Comparison of ENCODE assay signal across 10 cellular contexts in genomic region chr7:128344431-128344774, GRCh38. TPM values are rescaled to one million over a fixed set of nuclear protein-coding genes. Genes with fewer than 3 reads are reported as not detected.
DNase-seq lines count a peak whose midpoint lies in the region; ATAC-seq and TF ChIP-seq lines count a peak whose summit lies in the region.
"Had no signal": no experiment of that assay in that cellular context is flagged by ENCODE, and none has a peak within 500 bp of the region (broad histone marks: within the 10 kb centered on the region; RNA-seq: fewer than 3 reads in every experiment).

No MANE protein-coding gene starts in this region.

- H4K8ac ChIP-seq in IMR-90 (ENCODE audit: low read depth in 2 of 2, low read length in 2 of 2), result peak overlapping the region; percentile 83 to 89; a peak in 3 of 4 replicates

- H4K5ac ChIP-seq in IMR-90 (ENCODE audit: low read depth, low read length), result peak overlapping the region; percentile 84; the same call in 1 of the 2 replicates

- TF ChIP-seq CTCF in IMR-90 (conservative IDR thresholded peaks at IDR 0.05; ENCODE audit: low read depth, low read length), result no peak
- no peak for TF ChIP-seq CTCF in Peyer's patch (IDR thresholded peaks at IDR 0.05)

- no peak for DNase-seq in IMR-90
- DNase-seq in adipocyte (ENCODE audit: low read depth), result no peak
- DNase-seq in naive B cell, result no peak
- DNase-seq in NCI-H2107 (lab: John Stamatoyannopoulos, UW), result no peak
- no peak for DNase-seq in UCSD-AML1 (lab: John Stamatoyannopoulos, UW; ENCODE audit: unreplicated experiment)
- DNase-seq in Peyer's patch, result no peak
- DNase-seq: activated CD8-positive, alpha-beta memory T cell treated with anti-CD3 and anti-CD28 coated beads, Interleukin-2, amount 50 U/mL, for 48 hours had no signal

- no peak overlapping the region for H4K91ac ChIP-seq in IMR-90 (ENCODE audit: insufficient read depth, low read depth, low read length)

- no peak for TF ChIP-seq POLR2A in IMR-90 (IDR thresholded peaks at IDR 0.05; ENCODE audit: low read depth, low read length)
- TF ChIP-seq POLR2A in Peyer's patch (IDR thresholded peaks at IDR 0.05), result no peak

- no peaks in the 10 kb centered on the region for H4K20me1 ChIP-seq in IMR-90 (ENCODE audit: insufficient read depth, low read length)

- dilution Hi-C loops in IMR-90 (cut with HindIII; ENCODE audit: low sequenced_read_pairs, unreplicated experiment), result no loop called here

- no peak overlapping the region for H2AK5ac ChIP-seq in IMR-90 (ENCODE audit: low read depth, low read length)

- peak overlapping the region; percentile 86 for H2AFZ ChIP-seq in ACC112 (ENCODE audit: low read length, unreplicated experiment)
- peak overlapping the region; percentile 86 for H2AFZ ChIP-seq in IMR-90 (replicated peaks; ENCODE audit: low read length, poor library complexity)

- H2BK20ac ChIP-seq in IMR-90 (ENCODE audit: low read depth, low read length), result no peak overlapping the region

- H3K79me2 ChIP-seq in ACC112 (ENCODE audit: control insufficient read depth, insufficient read depth, low read length, unreplicated experiment), result peaks cover 36% of the 10 kb centered on the region

- in situ Hi-C loops in IMR-90 (cut with MboI; ENCODE audit: low sequenced_read_pairs), result no loop called here

- peaks cover 4% of the 10 kb centered on the region for H3K27me3 ChIP-seq in ACC112 (ENCODE audit: insufficient read depth, low read length)
- peaks cover 15% of the 10 kb centered on the region for H3K27me3 ChIP-seq in IMR-90 (ENCODE audit: control insufficient read depth, insufficient read depth, low read length)
- H3K27me3 ChIP-seq in adipocyte (replicated peaks; ENCODE audit: control insufficient read depth, insufficient read depth, low read length), result peaks cover 12% of the 10 kb centered on the region
- no peaks in the 10 kb centered on the region for H3K27me3 ChIP-seq in Peyer's patch

- H3K4me2 ChIP-seq in IMR-90 (ENCODE audit: low read depth, low read length), result no peak overlapping the region

- H3K27ac ChIP-seq in ACC112 (ENCODE audit: low read depth, low read length) (no peak overlapping the region), IMR-90 (ENCODE audit: insufficient read depth, low read length) (no peak overlapping the region), Peyer's patch (no peak overlapping the region)

- no peaks in the 10 kb centered on the region for H3K9me3 Mint-ChIP-seq in naive B cell

- H3K23ac ChIP-seq in IMR-90 (ENCODE audit: low read depth, low read length), result no peak overlapping the region

- peaks cover 23 to 29% of the 10 kb centered on the region in 2 experiments for H3K79me1 ChIP-seq in IMR-90 (ENCODE audit: low read depth in 1 of 2, low read length in 2 of 2)

- H3K27me3 Mint-ChIP-seq in naive B cell, result peaks cover 13 to 22% (median 21%) of the 10 kb centered on the region in 3 donors

- no peaks in the 10 kb centered on the region for H3K36me3 Mint-ChIP-seq in naive B cell

- CTCF ChIA-PET in IMR-90 (lab: Yijun Ruan, JAX), result interaction anchor here (0.6 to 5.3 kb wide), 5 partner anchors 12 to 82 kb away, joined by 3 to 66 read pairs (median 5); no protein-coding TSS in a partner anchor

- no peak for TF ChIP-seq RAD21 in IMR-90 (IDR thresholded peaks at IDR 0.05; ENCODE audit: low read length)

- no peak overlapping the region for H2BK15ac ChIP-seq in IMR-90 (ENCODE audit: low read depth, low read length)

- no peak overlapping the region for H2BK5ac ChIP-seq in IMR-90 (ENCODE audit: low read depth, low read length, poor library complexity, severe bottlenecking)

- H3K56ac ChIP-seq in IMR-90 (ENCODE audit: extremely low read depth, insufficient read depth, low read length), result no peak overlapping the region

- intact Hi-C loops in IMR-90 (cut with micrococcal nuclease), result no loop called here

- no peak overlapping the region for H3K4me3 ChIP-seq in ACC112 (ENCODE audit: low read depth, low read length)
- H3K4me3 ChIP-seq in IMR-90 (ENCODE audit: insufficient read depth, low read depth, low read length), result no peak overlapping the region
- H3K4me3 ChIP-seq in adipocyte (ENCODE audit: low read length), result no peak overlapping the region
- H3K4me3 ChIP-seq in Peyer's patch, result no peak overlapping the region

- POLR2A ChIA-PET in IMR-90 (lab: Charles Lee; ENCODE audit: unreplicated experiment), result no interaction called here

- peak overlapping the region; percentile 34; the same call in 1 of the 2 replicates for H3K4ac ChIP-seq in IMR-90 (ENCODE audit: low read depth, low read length)

- H3K9me1 ChIP-seq in IMR-90 (ENCODE audit: insufficient read depth, low read length), result peaks cover 3% of the 10 kb centered on the region; the same call in 1 of the 2 replicates

- H3K9ac ChIP-seq in IMR-90 (ENCODE audit: low read depth, low read length) (no peak overlapping the region), adipocyte (ENCODE audit: low read length) (peak overlapping the region; percentile 98)

- no peak overlapping the region for H2AK9ac ChIP-seq in IMR-90 (replicated peaks; ENCODE audit: low read depth, low read length, poor library complexity)

- no peak for ATAC-seq in IMR-90 (ENCODE audit: low read depth)
- ATAC-seq in naive B cell (ENCODE audit: low read depth in 2 of 2), result no peak
- ATAC-seq in HG02759 (IDR thresholded peaks at IDR 0.05; ENCODE audit: unreplicated experiment), result no peak

- no peak overlapping the region; the same call in 1 of the 2 replicates for H3K14ac ChIP-seq in IMR-90 (replicated peaks; ENCODE audit: low read depth, low read length)

- H3K9me3 ChIP-seq in IMR-90 (ENCODE audit: control insufficient read depth, insufficient read depth, low read length) (no peaks in the 10 kb centered on the region), adipocyte (ENCODE audit: control insufficient read depth, low read length) (no peaks in the 10 kb centered on the region), Peyer's patch (no peaks in the 10 kb centered on the region)
- H3K9me3 ChIP-seq: heart right ventricle had no signal

- H2BK120ac ChIP-seq in IMR-90 (ENCODE audit: low read depth, low read length), result no peak overlapping the region

- no peak overlapping the region for H3K27ac Mint-ChIP-seq in naive B cell

- no CpG with 5 or more reads among the region's 5 CpGs for WGBS in IMR-90 (ENCODE audit: extremely low coverage in 2 of 2, insufficient read length in 1 of 2), 2 experiments

- H3K4me1 Mint-ChIP-seq in naive B cell, result peaks cover 9 to 33% (median 15%) of the 10 kb centered on the region in 3 donors

- H3K4me1 ChIP-seq in ACC112 (ENCODE audit: control insufficient read depth, insufficient read depth, low read length, unreplicated experiment) (peaks cover 8% of the 10 kb centered on the region), IMR-90 (ENCODE audit: control insufficient read depth, insufficient read depth, low read length) (peaks cover 2% of the 10 kb centered on the region; the same call in 1 of the 2 replicates), adipocyte (ENCODE audit: control insufficient read depth, insufficient read depth, low read length) (peaks cover 29% of the 10 kb centered on the region), Peyer's patch (peaks cover 3 to 18% (median 9%) of the 10 kb centered on the region in 4 donors)

- peak overlapping the region in 5 of 8 donors; percentile 47 to 99 (median 68) for H3K4me3 Mint-ChIP-seq in naive B cell

- H3K18ac ChIP-seq in IMR-90 (ENCODE audit: low read depth, low read length), result no peak overlapping the region

- H3K36me3 ChIP-seq in ACC112 (ENCODE audit: insufficient read depth, low read length) (0 out of 2 replicates have a peak, but pooled peaks cover 2% of the 10 kb centered on the region), IMR-90 (ENCODE audit: control insufficient read depth, insufficient read depth, low read length) (peaks cover 2% of the 10 kb centered on the region; the same call in 1 of the 2 replicates), adipocyte (ENCODE audit: control insufficient read depth, insufficient read depth, low read length, severe bottlenecking) (peaks cover 5% of the 10 kb centered on the region), Peyer's patch (peaks cover 0 to 3% (median 0%) of the 10 kb centered on the region in 3 donors)

- no TSS peak for BruUV-seq in IMR-90 (replicated peaks; lab: Mats Ljungman, UMichigan)

TF ChIP-seq in IMR-90, 13 proteins besides CTCF, POLR2A, EP300 and RAD21:
- TF ChIP-seq ELK1 (IDR thresholded peaks at IDR 0.05; ENCODE audit: borderline replicate concordance, low read depth, low read length) (no peak), MAZ (IDR thresholded peaks at IDR 0.05; ENCODE audit: borderline replicate concordance, low read depth, low read length) (no peak), MAFK (IDR thresholded peaks at IDR 0.05; ENCODE audit: low read depth, low read length) (no peak), NFE2L2 (IDR thresholded peaks at IDR 0.05; ENCODE audit: low read depth, low read length) (no peak), RCOR1 (IDR thresholded peaks at IDR 0.05; ENCODE audit: insufficient replicate concordance, low read length) (no peak), CHD1 (IDR thresholded peaks at IDR 0.05; ENCODE audit: low read depth, low read length) (no peak)

RNA-seq across cellular contexts. Expression of gene RBM28, which starts 0.7 kb away (rescaled TPM):
- total RNA-seq in IMR-90 (2012; rRNA removed) (12.4 and 18.6 TPM in 2 replicates), Peyer's patch (100 to 1,000 TPM in 1 of 4 donors, 10 to 100 TPM in 3; 19.1 to 142 (median 24.2) TPM)
- polyA plus RNA-seq in IMR-90 (2012; rRNA removed) (18.6 and 20.4 TPM in 2 replicates), naive B cell (ENCODE audit: low read depth in 6 of 6) (10 to 100 TPM in 1 of 6 donors, 1 to 10 TPM in 4, under 1 TPM in 1; 0.03 to 10.2 (median 5.5) TPM)
- 4.5 and 11.5 TPM in 2 replicates for polyA plus RNA-seq in IMR-90 (2012; cell fraction: cytosol; rRNA removed)
- 13.8 and 59.8 TPM in 2 replicates for polyA plus RNA-seq in IMR-90 (2012; cell fraction: nucleus; rRNA removed; ENCODE audit: low replicate concordance)

RNA-seq across cellular contexts. Expression of gene PRRT4, which starts 17.1 kb away (rescaled TPM):
- total RNA-seq in IMR-90 (2012; rRNA removed) (not detected in 2 replicates), Peyer's patch (under 1 TPM in 1 of 4 donors, not detected in 3; 0.66 TPM)
- polyA plus RNA-seq in IMR-90 (2012; rRNA removed) (not detected in 2 replicates), naive B cell (ENCODE audit: low read depth in 6 of 6) (not detected)
- 0.03 TPM in 1 of 2 replicates, not detected in the other for polyA plus RNA-seq in IMR-90 (2012; cell fraction: cytosol; rRNA removed)
- 0.03 and 0.08 TPM in 2 replicates for polyA plus RNA-seq in IMR-90 (2012; cell fraction: nucleus; rRNA removed; ENCODE audit: low replicate concordance)
